Comparison of ENCODE assay signal across 1 cellular context in the genomic region with DNA sequence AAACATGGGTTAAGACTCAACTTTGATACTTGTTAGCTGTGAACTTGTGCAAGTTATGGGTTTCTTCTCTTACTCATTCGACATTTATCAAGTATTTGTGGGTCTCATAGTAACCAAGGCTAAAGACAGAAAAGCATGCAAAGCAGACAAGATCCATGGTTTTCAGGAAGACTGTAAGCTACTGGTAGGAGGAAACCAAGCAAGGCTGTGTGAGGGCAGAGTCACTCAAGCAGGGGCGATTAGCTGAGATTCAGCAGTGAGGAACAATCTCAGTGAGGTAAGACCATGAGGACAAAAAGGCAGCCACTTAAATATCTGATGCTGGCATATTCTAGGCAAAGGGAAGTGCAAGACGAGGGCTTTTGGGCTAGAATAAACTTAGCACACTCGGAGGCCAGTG.
TF ChIP-seq lines count a peak whose summit lies in the region.

No MANE protein-coding gene starts in this region.

TF ChIP-seq in WTC11, 78 proteins besides CTCF, POLR2A, EP300 and RAD21 (continued from another document):
- TF ChIP-seq, protein P1, sequence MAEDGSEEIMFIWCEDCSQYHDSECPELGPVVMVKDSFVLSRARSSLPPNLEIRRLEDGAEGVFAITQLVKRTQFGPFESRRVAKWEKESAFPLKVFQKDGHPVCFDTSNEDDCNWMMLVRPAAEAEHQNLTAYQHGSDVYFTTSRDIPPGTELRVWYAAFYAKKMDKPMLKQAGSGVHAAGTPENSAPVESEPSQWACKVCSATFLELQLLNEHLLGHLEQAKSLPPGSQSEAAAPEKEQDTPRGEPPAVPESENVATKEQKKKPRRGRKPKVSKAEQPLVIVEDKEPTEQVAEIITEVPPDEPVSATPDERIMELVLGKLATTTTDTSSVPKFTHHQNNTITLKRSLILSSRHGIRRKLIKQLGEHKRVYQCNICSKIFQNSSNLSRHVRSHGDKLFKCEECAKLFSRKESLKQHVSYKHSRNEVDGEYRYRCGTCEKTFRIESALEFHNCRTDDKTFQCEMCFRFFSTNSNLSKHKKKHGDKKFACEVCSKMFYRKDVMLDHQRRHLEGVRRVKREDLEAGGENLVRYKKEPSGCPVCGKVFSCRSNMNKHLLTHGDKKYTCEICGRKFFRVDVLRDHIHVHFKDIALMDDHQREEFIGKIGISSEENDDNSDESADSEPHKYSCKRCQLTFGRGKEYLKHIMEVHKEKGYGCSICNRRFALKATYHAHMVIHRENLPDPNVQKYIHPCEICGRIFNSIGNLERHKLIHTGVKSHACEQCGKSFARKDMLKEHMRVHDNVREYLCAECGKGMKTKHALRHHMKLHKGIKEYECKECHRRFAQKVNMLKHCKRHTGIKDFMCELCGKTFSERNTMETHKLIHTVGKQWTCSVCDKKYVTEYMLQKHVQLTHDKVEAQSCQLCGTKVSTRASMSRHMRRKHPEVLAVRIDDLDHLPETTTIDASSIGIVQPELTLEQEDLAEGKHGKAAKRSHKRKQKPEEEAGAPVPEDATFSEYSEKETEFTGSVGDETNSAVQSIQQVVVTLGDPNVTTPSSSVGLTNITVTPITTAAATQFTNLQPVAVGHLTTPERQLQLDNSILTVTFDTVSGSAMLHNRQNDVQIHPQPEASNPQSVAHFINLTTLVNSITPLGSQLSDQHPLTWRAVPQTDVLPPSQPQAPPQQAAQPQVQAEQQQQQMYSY (CRISPR knock-in tag; IDR thresholded peaks at IDR 0.05), result no peak
- TF ChIP-seq ZNF263 (CRISPR knock-in tag; IDR thresholded peaks at IDR 0.05; ENCODE audit: low read depth) (no peak), ZNF121 (CRISPR knock-in tag; IDR thresholded peaks at IDR 0.05) (no peak), NR2C2 (CRISPR knock-in tag; IDR thresholded peaks at IDR 0.05) (no peak), TEAD1 (CRISPR knock-in tag; IDR thresholded peaks at IDR 0.05) (no peak)
- TF ChIP-seq, protein P2, sequence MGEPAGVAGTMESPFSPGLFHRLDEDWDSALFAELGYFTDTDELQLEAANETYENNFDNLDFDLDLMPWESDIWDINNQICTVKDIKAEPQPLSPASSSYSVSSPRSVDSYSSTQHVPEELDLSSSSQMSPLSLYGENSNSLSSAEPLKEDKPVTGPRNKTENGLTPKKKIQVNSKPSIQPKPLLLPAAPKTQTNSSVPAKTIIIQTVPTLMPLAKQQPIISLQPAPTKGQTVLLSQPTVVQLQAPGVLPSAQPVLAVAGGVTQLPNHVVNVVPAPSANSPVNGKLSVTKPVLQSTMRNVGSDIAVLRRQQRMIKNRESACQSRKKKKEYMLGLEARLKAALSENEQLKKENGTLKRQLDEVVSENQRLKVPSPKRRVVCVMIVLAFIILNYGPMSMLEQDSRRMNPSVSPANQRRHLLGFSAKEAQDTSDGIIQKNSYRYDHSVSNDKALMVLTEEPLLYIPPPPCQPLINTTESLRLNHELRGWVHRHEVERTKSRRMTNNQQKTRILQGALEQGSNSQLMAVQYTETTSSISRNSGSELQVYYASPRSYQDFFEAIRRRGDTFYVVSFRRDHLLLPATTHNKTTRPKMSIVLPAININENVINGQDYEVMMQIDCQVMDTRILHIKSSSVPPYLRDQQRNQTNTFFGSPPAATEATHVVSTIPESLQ (CRISPR knock-in tag; IDR thresholded peaks at IDR 0.05), result no peak
